8 cellular contexts compared by ENCODE assay signal in the genomic region with DNA sequence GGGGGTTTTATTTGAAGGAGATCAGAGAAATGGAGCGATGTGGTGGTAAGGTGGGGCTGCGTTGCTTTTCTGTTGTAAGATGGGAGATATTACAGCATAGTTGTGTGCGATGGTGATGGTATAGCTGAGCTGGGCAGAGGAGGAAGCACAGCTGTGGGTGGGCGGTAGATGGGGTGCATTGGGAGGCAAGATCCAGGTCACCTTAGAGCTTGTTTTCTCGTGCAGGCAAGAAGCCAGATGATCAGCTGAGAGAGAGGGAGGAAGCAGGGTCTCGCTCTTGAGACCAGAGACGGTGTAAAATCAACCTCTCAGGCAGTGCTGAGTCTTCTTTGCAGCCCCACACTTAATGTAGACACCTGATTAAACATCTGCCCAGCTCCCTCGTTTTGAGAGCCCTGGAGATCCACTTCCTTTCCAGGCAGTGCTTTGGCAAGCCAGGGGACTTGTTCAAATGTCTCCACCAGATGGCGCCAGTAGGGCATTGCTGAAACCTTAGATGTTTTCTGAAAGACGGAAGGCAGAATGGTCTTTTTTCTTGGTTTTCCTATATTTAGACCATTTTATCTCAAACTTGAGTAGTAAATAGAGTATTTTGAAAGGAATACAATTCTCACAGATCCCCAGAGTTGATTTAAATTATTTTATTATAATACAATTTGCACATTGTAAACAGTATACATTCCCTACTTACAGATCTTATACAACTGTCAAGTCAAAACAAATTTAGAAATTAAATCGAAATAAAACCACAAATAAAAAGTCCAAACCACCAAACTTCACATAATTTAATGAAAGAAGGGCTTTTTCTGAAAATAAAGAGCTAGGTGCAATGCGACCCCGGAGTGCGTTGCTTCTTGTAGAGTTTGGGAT. TPM values are rescaled to one million over a fixed set of nuclear protein-coding genes. Genes with fewer than 3 reads are reported as not detected.
DNase-seq lines count a peak whose midpoint lies in the region; ATAC-seq, FAIRE-seq and TF ChIP-seq lines count a peak whose summit lies in the region.

No MANE protein-coding gene starts in this region.

- H3K4me3 ChIP-seq in choroid plexus epithelial cell (ENCODE audit: low read depth, low read length) (no peak overlapping the region), HepG2 (replicated peaks in 1 of 3; ENCODE audit: insufficient read depth in 1 of 3, low read depth in 2 of 3, low read length in 3 of 3) (no peak overlapping the region)

- H3K9me3 ChIP-seq in HepG2 (ENCODE audit: low read length) = no peaks in the 10 kb centered on the region

- in situ Hi-C loops in HepG2 (cut with HindIII; ENCODE audit: extremely low pct_ligation_motif_present, low pct_unique_long_range_greater_than_20kb) = no loop called here

- WGBS in HepG2 (ENCODE audit: low lambda C conversion rate) = 41% methylated on average over 14 of the region's 14 CpGs

- peak; percentile 74 for TF ChIP-seq RAD21 in HepG2 (CRISPR knock-in tag; IDR thresholded peaks at IDR 0.05)

- H3K27ac ChIP-seq in HepG2 (ENCODE audit: extremely low read length, insufficient read depth, low read length) = no peak overlapping the region

- DNase-seq in DMS53 (lab: John Stamatoyannopoulos, UW) = peak; percentile 83
- DNase-seq in NCI-H510A (lab: John Stamatoyannopoulos, UW) = peak; percentile 44
- DNase-seq in activated CD4-positive, alpha-beta T cell treated with anti-CD3 and anti-CD28 coated beads for 4 hours = peak; percentile 65 to 76
- peak; percentile 89 for DNase-seq in choroid plexus epithelial cell (ENCODE audit: low read depth)
- peak; percentile 68 for DNase-seq in HepG2 (ENCODE audit: low spot score)
- DNase-seq in stimulated activated CD4-positive, alpha-beta T cell treated with anti-CD3 and anti-CD28 coated beads, Interleukin-4, amount 100 ng/mL, for 48 hours (ENCODE audit: low read depth in 2 of 2) = peak; percentile 69 to 70

- peaks cover 12% of the 10 kb centered on the region for H3K4me1 ChIP-seq in HepG2 (ENCODE audit: insufficient read depth, low read length)

- CTCF ChIA-PET in HepG2 (lab: Yijun Ruan, JAX; ENCODE audit: low intra/inter-chr PET ratio, low total read pairs) = interaction anchor here (1.2 to 4.5 kb wide), 4 partner anchors 296 to 556 kb away, joined by 3 to 45 read pairs (median 8); no protein-coding TSS in a partner anchor

- intact Hi-C loops in HepG2 (cut with micrococcal nuclease; ENCODE audit: unreplicated experiment) = loop anchor here (1.0 kb wide), 1 partner anchor 544 kb away; no protein-coding TSS in a partner anchor

- H3K4me2 ChIP-seq in HepG2 (ENCODE audit: low read depth, low read length) = 0 out of 2 replicates have a peak overlapping the region, but pooled peaks have one; percentile 12

- H3K36me3 ChIP-seq in HepG2 (replicated peaks in 1 of 2; ENCODE audit: control insufficient read depth in 1 of 2, insufficient read depth in 2 of 2, low read length in 2 of 2) = no peaks in the 10 kb centered on the region

- H4K20me1 ChIP-seq in HepG2 (ENCODE audit: insufficient read depth, low read length) = no peaks in the 10 kb centered on the region

- no TSS peak for BruUV-seq in HepG2 (replicated peaks; lab: Mats Ljungman, UMichigan)

- no peak for TF ChIP-seq POLR2A in HepG2 (IDR thresholded peaks at IDR 0.05; ENCODE audit: insufficient read depth in 1 of 2, low read depth in 2 of 2, low read length in 2 of 2)

- POLR2A ChIA-PET in HepG2 (lab: Yijun Ruan, JAX) = interaction anchor here (1.1 kb wide), 1 partner anchor 570 kb away, joined by 3 read pairs; no protein-coding TSS in a partner anchor

- peak; percentile 90 for FAIRE-seq in HepG2 (lab: Jason Lieb, UNC)

- TF ChIP-seq CTCF in choroid plexus epithelial cell (conservative IDR thresholded peaks at IDR 0.05; ENCODE audit: low read depth, low read length) (peak; percentile 96), HepG2 (CRISPR knock-in tag; IDR thresholded peaks at IDR 0.05) (peak; percentile 89)

- no peak overlapping the region for H3K9ac ChIP-seq in HepG2 (ENCODE audit: insufficient read depth, low read depth, low read length)

- ATAC-seq in HG02973 (IDR thresholded peaks at IDR 0.05; ENCODE audit: unreplicated experiment) (peak; percentile 19), HepG2 (peak; percentile 83), HG02763 (IDR thresholded peaks at IDR 0.05; ENCODE audit: unreplicated experiment) (no peak)

- TF ChIP-seq EP300 in HepG2 (IDR thresholded peaks at IDR 0.05; ENCODE audit: low read depth in 2 of 2, low read length in 2 of 2) (no peak), HepG2 (CRISPR knock-in tag; IDR thresholded peaks at IDR 0.05; ENCODE audit: borderline replicate concordance) (no peak)

- no peak overlapping the region for H2AFZ ChIP-seq in HepG2 (ENCODE audit: low read length)

- H3K79me2 ChIP-seq in HepG2 (ENCODE audit: insufficient read depth, low read length) = no peaks in the 10 kb centered on the region

- peaks cover 0 to 6% of the 10 kb centered on the region in 2 experiments; a peak in 1 of 5 replicates for H3K27me3 ChIP-seq in HepG2 (ENCODE audit: control insufficient read depth in 1 of 2, insufficient read depth in 2 of 2, low read length in 2 of 2)

TF ChIP-seq in HepG2, 621 proteins besides CTCF, POLR2A, EP300 and RAD21 (continues in another document):
- TF ChIP-seq REPIN1 (CRISPR knock-in tag; IDR thresholded peaks at IDR 0.05; ENCODE audit: borderline replicate concordance, low read depth) = peak; percentile 37; the same call in 1 of the 2 replicates
- TF ChIP-seq GATAD2A (CRISPR knock-in tag; IDR thresholded peaks at IDR 0.05) = 0 out of 2 replicates have a peak, but pooled peaks have one; percentile 16
- TF ChIP-seq SMC3 (IDR thresholded peaks at IDR 0.05; ENCODE audit: low read length) = peak; percentile 94
- TF ChIP-seq, protein P1, sequence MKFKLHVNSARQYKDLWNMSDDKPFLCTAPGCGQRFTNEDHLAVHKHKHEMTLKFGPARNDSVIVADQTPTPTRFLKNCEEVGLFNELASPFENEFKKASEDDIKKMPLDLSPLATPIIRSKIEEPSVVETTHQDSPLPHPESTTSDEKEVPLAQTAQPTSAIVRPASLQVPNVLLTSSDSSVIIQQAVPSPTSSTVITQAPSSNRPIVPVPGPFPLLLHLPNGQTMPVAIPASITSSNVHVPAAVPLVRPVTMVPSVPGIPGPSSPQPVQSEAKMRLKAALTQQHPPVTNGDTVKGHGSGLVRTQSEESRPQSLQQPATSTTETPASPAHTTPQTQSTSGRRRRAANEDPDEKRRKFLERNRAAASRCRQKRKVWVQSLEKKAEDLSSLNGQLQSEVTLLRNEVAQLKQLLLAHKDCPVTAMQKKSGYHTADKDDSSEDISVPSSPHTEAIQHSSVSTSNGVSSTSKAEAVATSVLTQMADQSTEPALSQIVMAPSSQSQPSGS (CRISPR knock-in tag; IDR thresholded peaks at IDR 0.05) = no peak
- TF ChIP-seq, protein P2, sequence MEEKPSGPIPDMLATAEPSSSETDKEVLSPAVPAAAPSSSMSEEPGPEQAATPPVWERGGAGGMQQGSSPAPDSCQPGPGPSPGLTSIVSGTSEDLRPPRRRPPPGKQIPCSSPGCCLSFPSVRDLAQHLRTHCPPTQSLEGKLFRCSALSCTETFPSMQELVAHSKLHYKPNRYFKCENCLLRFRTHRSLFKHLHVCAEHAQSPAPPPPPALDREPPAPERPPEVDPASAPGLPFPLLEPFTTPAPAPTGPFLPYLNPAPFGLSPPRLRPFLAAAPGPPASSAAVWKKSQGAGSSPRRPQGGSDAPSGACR (CRISPR knock-in tag; IDR thresholded peaks at IDR 0.05) = no peak
- TF ChIP-seq SRF (IDR thresholded peaks at IDR 0.05; ENCODE audit: low read depth, low read length) = peak; percentile 59; the same call in 1 of the 2 replicates
- 0 out of 2 replicates have a peak, but pooled peaks have one; percentile 17 for TF ChIP-seq ELF1 (CRISPR knock-in tag; IDR thresholded peaks at IDR 0.05)
- 0 out of 2 replicates have a peak, but pooled peaks have one; percentile 22 for TF ChIP-seq ZKSCAN1 (IDR thresholded peaks at IDR 0.05; ENCODE audit: low read length)

RNA-seq across cellular contexts. Expression of a gene that starts 21.1 kb away (rescaled TPM):
- not detected in 2 replicates for total RNA-seq in HepG2 (2016; rRNA removed; fragmentation: Illumina TruSeq; extraction: Trizol)
- not detected in 2 replicates for total RNA-seq in HepG2 (2016; cell fraction: cytosol; rRNA removed; fragmentation: Illumina TruSeq; extraction: Trizol; ENCODE audit: low read depth)
- not detected in 2 replicates for total RNA-seq in HepG2 (2016; cell fraction: insoluble cytoplasmic fraction; rRNA removed; fragmentation: Illumina TruSeq; extraction: Trizol)
- total RNA-seq in HepG2 (2016; cell fraction: membrane; rRNA removed; fragmentation: Illumina TruSeq; extraction: Trizol) = not detected in 2 replicates
- total RNA-seq in HepG2 (2016; cell fraction: nucleus; rRNA removed; fragmentation: Illumina TruSeq; extraction: Trizol) = not detected in 2 replicates
- not detected in 2 replicates for polyA plus RNA-seq in HepG2 (2011; rRNA removed)
- not detected in 2 replicates for polyA plus RNA-seq in HepG2 (2011; cell fraction: cytosol; rRNA removed)
- not detected in 2 replicates for polyA plus RNA-seq in HepG2 (2011; cell fraction: nucleus; rRNA removed)
- not detected in 2 replicates for polyA plus RNA-seq in HepG2 (2012)
- not detected in 2 replicates for polyA plus RNA-seq in HepG2 (2016; cell fraction: cytosol; fragmentation: Illumina TruSeq; extraction: Trizol; ENCODE audit: low read depth)
- polyA plus RNA-seq in HepG2 (2016; cell fraction: insoluble cytoplasmic fraction; fragmentation: Illumina TruSeq; extraction: Trizol; ENCODE audit: low read depth) = not detected in 2 replicates
- not detected in 2 replicates for polyA plus RNA-seq in HepG2 (2016; cell fraction: membrane; fragmentation: Illumina TruSeq; extraction: Trizol; ENCODE audit: low read depth)
- not detected in 2 replicates for polyA plus RNA-seq in HepG2 (2016; cell fraction: nucleus; fragmentation: Illumina TruSeq; extraction: Trizol; ENCODE audit: insufficient read depth, low read depth)
- not detected in 2 replicates for polyA minus RNA-seq in HepG2 (2011; rRNA and poly(A)+ RNA removed; ENCODE audit: low replicate concordance)
- polyA minus RNA-seq in HepG2 (2011; cell fraction: cytosol; rRNA and poly(A)+ RNA removed) = not detected in 2 replicates
- polyA minus RNA-seq in HepG2 (2011; cell fraction: nucleus; rRNA and poly(A)+ RNA removed) = not detected in 2 replicates
